ENCODE assay signal across 13 cellular contexts in the genomic region with DNA sequence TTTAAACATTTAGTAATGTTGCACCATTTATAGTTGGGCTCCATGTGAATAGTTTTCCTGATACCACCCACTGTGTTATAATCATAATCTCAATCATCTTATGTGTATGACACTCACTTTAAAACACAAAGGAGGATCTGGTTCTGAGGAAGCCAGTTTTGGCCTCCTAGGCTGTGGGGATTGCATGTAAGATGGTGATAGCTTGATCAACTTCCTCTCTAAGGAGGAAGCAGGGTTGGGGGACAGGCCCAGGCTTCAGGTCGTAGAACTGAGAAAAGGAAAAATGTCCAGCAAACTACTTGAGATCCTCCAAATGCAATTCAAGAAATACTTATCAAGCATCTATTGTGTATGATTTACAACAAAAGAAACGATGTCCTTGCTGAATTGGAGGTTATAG.
"Had no signal": no experiment of that assay in that cellular context is flagged by ENCODE, and none has a peak within 500 bp of the region (broad histone marks: within the 10 kb centered on the region; RNA-seq: fewer than 3 reads in every experiment).

No MANE protein-coding gene starts in this region.

- H3K4me3 Mint-ChIP-seq: activated naive CD8-positive, alpha-beta T cell; nephron progenitor cell; stimulated activated memory B cell treated with anti-CD40 and anti-IgM and Interleukin-4, amounts not matched to agents 10 μg/mL and 1 μg/mL and 100 μg/mL, for 72 hours had no signal

- H3K27ac Mint-ChIP-seq: activated naive CD8-positive, alpha-beta T cell; nephron progenitor cell; stimulated activated memory B cell treated with anti-CD40 and anti-IgM and Interleukin-4, amounts not matched to agents 10 μg/mL and 1 μg/mL and 100 μg/mL, for 72 hours had no signal

- H3K9me3 Mint-ChIP-seq: stimulated activated memory B cell treated with anti-CD40 and anti-IgM and Interleukin-4, amounts not matched to agents 10 μg/mL and 1 μg/mL and 100 μg/mL, for 72 hours had no signal

- DNase-seq: activated CD4-positive, alpha-beta T cell treated with anti-CD3 and anti-CD28 coated beads, Interleukin-2, amount 50 U/mL, for 48 hours; effector CD4-positive, alpha-beta T cell; gastrocnemius medialis; heart right ventricle; left ventricle myocardium superior; nephron progenitor cell; occipital lobe; retina; spleen; stimulated activated CD4-positive, alpha-beta T cell treated with anti-CD3 and anti-CD28 coated beads, Interleukin-4, amount 100 ng/mL, for 4 hours; T-helper 9 cell had no signal

- H3K36me3 Mint-ChIP-seq: activated naive CD8-positive, alpha-beta T cell; stimulated activated memory B cell treated with anti-CD40 and anti-IgM and Interleukin-4, amounts not matched to agents 10 μg/mL and 1 μg/mL and 100 μg/mL, for 72 hours had no signal

- H3K27me3 Mint-ChIP-seq: activated naive CD8-positive, alpha-beta T cell; stimulated activated memory B cell treated with anti-CD40 and anti-IgM and Interleukin-4, amounts not matched to agents 10 μg/mL and 1 μg/mL and 100 μg/mL, for 72 hours had no signal
